ENCODE assay signal across 18 cellular contexts in genomic region chr12:117590999-117591398, GRCh38.
"Had no signal": no experiment of that assay in that cellular context is flagged by ENCODE, and none has a peak within 500 bp of the region (broad histone marks: within the 10 kb centered on the region; RNA-seq: fewer than 3 reads in every experiment).

No MANE protein-coding gene starts in this region.

- H3K9me3 ChIP-seq: adrenal gland, psoas muscle had no signal

- H3K27ac ChIP-seq: adrenal gland, esophagus muscularis mucosa, psoas muscle, spleen had no signal

- H3K9me3 Mint-ChIP-seq: activated naive CD4-positive, alpha-beta T cell treated with anti-CD3 and anti-CD28 coated beads, Interleukin-2, amount 50 U/mL, for 24 hours; type B pancreatic cell had no signal

- H3K4me3 ChIP-seq: adrenal gland, esophagus muscularis mucosa, psoas muscle, spleen had no signal

- ATAC-seq: psoas muscle; sciatic nerve; stimulated activated naive CD8-positive, alpha-beta T cell treated with anti-CD3 and anti-CD28 coated beads, Interleukin-15, amount 100 ng/mL, for 72 hours had no signal

- H3K4me1 Mint-ChIP-seq: activated naive CD4-positive, alpha-beta T cell treated with anti-CD3 and anti-CD28 coated beads, Interleukin-2, amount 50 U/mL, for 24 hours; stimulated activated naive CD8-positive, alpha-beta T cell treated with anti-CD3 and anti-CD28 coated beads, Interleukin-15, amount 100 ng/mL, for 72 hours had no signal

- FAIRE-seq: endometrium had no signal

- H3K27ac Mint-ChIP-seq: activated CD4-positive, alpha-beta memory T cell treated with anti-CD3 and anti-CD28 coated beads for 36 hours; activated naive CD4-positive, alpha-beta T cell treated with anti-CD3 and anti-CD28 coated beads, Interleukin-2, amount 50 U/mL, for 24 hours; activated T-cell treated with anti-CD3 and anti-CD28 coated beads, Interleukin-2, amount 50 U/mL, for 24 hours; nephron progenitor cell; stimulated activated naive CD8-positive, alpha-beta T cell treated with anti-CD3 and anti-CD28 coated beads, Interleukin-15, amount 100 ng/mL, for 72 hours; type B pancreatic cell had no signal

- H3K36me3 Mint-ChIP-seq: activated CD4-positive, alpha-beta memory T cell treated with anti-CD3 and anti-CD28 coated beads for 36 hours; activated naive CD4-positive, alpha-beta T cell treated with anti-CD3 and anti-CD28 coated beads, Interleukin-2, amount 50 U/mL, for 24 hours; type B pancreatic cell had no signal

- DNase-seq: activated CD4-positive, alpha-beta memory T cell treated with anti-CD3 and anti-CD28 coated beads for 36 hours; activated CD4-positive, alpha-beta T cell treated with anti-CD3 and anti-CD28 coated beads for 1 hour; activated effector memory CD4-positive, alpha-beta T cell treated with Interleukin-2 at 50 U/mL for 16 hours; activated T-cell treated with anti-CD3 and anti-CD28 coated beads, Interleukin-2, amount 50 U/mL, for 24 hours; adrenal gland; foreskin fibroblast; kidney glomerular epithelial cell; nephron progenitor cell; psoas muscle; spleen; stimulated activated naive CD8-positive, alpha-beta T cell treated with anti-CD3 and anti-CD28 coated beads, Interleukin-15, amount 100 ng/mL, for 72 hours; T-helper 1 cell; T1000 had no signal

- H3K27me3 Mint-ChIP-seq: activated CD4-positive, alpha-beta memory T cell treated with anti-CD3 and anti-CD28 coated beads for 36 hours had no signal

- H3K4me3 Mint-ChIP-seq: activated CD4-positive, alpha-beta memory T cell treated with anti-CD3 and anti-CD28 coated beads for 36 hours; activated naive CD4-positive, alpha-beta T cell treated with anti-CD3 and anti-CD28 coated beads, Interleukin-2, amount 50 U/mL, for 24 hours; activated T-cell treated with anti-CD3 and anti-CD28 coated beads, Interleukin-2, amount 50 U/mL, for 24 hours; nephron progenitor cell; stimulated activated naive CD8-positive, alpha-beta T cell treated with anti-CD3 and anti-CD28 coated beads, Interleukin-15, amount 100 ng/mL, for 72 hours; type B pancreatic cell had no signal

- H3K4me1 ChIP-seq: adrenal gland, esophagus muscularis mucosa, psoas muscle had no signal
